1 cellular context compared by ENCODE assay signal in genomic region chr10:104274762-104275721, GRCh38.
TF ChIP-seq lines count a peak whose summit lies in the region.

No MANE protein-coding gene starts in this region.

TF ChIP-seq in HepG2, 621 proteins besides CTCF, POLR2A, EP300 and RAD21 (continued from another document and continues in another):
- no peak for TF ChIP-seq IKZF5 (CRISPR knock-in tag; IDR thresholded peaks at IDR 0.05)
- TF ChIP-seq GZF1 (CRISPR knock-in tag; IDR thresholded peaks at IDR 0.05), result no peak
- no peak for TF ChIP-seq ZNF576 (CRISPR knock-in tag; IDR thresholded peaks at IDR 0.05)
- TF ChIP-seq ZNF484 (CRISPR knock-in tag; IDR thresholded peaks at IDR 0.05; ENCODE audit: borderline replicate concordance, low read depth), result no peak
- no peak for TF ChIP-seq RFX1 (IDR thresholded peaks at IDR 0.05)
- TF ChIP-seq, protein P1, sequence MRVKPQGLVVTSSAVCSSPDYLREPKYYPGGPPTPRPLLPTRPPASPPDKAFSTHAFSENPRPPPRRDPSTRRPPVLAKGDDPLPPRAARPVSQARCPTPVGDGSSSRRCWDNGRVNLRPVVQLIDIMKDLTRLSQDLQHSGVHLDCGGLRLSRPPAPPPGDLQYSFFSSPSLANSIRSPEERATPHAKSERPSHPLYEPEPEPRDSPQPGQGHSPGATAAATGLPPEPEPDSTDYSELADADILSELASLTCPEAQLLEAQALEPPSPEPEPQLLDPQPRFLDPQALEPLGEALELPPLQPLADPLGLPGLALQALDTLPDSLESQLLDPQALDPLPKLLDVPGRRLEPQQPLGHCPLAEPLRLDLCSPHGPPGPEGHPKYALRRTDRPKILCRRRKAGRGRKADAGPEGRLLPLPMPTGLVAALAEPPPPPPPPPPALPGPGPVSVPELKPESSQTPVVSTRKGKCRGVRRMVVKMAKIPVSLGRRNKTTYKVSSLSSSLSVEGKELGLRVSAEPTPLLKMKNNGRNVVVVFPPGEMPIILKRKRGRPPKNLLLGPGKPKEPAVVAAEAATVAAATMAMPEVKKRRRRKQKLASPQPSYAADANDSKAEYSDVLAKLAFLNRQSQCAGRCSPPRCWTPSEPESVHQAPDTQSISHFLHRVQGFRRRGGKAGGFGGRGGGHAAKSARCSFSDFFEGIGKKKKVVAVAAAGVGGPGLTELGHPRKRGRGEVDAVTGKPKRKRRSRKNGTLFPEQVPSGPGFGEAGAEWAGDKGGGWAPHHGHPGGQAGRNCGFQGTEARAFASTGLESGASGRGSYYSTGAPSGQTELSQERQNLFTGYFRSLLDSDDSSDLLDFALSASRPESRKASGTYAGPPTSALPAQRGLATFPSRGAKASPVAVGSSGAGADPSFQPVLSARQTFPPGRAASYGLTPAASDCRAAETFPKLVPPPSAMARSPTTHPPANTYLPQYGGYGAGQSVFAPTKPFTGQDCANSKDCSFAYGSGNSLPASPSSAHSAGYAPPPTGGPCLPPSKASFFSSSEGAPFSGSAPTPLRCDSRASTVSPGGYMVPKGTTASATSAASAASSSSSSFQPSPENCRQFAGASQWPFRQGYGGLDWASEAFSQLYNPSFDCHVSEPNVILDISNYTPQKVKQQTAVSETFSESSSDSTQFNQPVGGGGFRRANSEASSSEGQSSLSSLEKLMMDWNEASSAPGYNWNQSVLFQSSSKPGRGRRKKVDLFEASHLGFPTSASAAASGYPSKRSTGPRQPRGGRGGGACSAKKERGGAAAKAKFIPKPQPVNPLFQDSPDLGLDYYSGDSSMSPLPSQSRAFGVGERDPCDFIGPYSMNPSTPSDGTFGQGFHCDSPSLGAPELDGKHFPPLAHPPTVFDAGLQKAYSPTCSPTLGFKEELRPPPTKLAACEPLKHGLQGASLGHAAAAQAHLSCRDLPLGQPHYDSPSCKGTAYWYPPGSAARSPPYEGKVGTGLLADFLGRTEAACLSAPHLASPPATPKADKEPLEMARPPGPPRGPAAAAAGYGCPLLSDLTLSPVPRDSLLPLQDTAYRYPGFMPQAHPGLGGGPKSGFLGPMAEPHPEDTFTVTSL (CRISPR knock-in tag; IDR thresholded peaks at IDR 0.05; ENCODE audit: borderline replicate concordance), result no peak
- TF ChIP-seq ZSCAN20 (CRISPR knock-in tag; IDR thresholded peaks at IDR 0.05; ENCODE audit: borderline replicate concordance), result no peak
- TF ChIP-seq MATR3 (CRISPR knock-in tag; IDR thresholded peaks at IDR 0.05), result no peak
- TF ChIP-seq, protein P2, sequence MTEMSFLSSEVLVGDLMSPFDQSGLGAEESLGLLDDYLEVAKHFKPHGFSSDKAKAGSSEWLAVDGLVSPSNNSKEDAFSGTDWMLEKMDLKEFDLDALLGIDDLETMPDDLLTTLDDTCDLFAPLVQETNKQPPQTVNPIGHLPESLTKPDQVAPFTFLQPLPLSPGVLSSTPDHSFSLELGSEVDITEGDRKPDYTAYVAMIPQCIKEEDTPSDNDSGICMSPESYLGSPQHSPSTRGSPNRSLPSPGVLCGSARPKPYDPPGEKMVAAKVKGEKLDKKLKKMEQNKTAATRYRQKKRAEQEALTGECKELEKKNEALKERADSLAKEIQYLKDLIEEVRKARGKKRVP (CRISPR knock-in tag; IDR thresholded peaks at IDR 0.05), result no peak
- no peak for TF ChIP-seq UBTF (CRISPR knock-in tag; IDR thresholded peaks at IDR 0.05)
- no peak for TF ChIP-seq ZFP41 (CRISPR knock-in tag; IDR thresholded peaks at IDR 0.05; ENCODE audit: borderline replicate concordance)
- TF ChIP-seq ZNF570 (CRISPR knock-in tag; IDR thresholded peaks at IDR 0.05; ENCODE audit: borderline replicate concordance), result no peak
- TF ChIP-seq SOX6 (IDR thresholded peaks at IDR 0.05), result no peak
- TF ChIP-seq SOX6 (CRISPR knock-in tag; IDR thresholded peaks at IDR 0.05), result peak; percentile 64
- TF ChIP-seq ZNF230 (CRISPR knock-in tag; IDR thresholded peaks at IDR 0.05), result no peak
- no peak; the same call in 1 of the 2 replicates for TF ChIP-seq ZBTB4 (CRISPR knock-in tag; IDR thresholded peaks at IDR 0.05; ENCODE audit: borderline replicate concordance)
- no peak for TF ChIP-seq ZNF329 (CRISPR knock-in tag; IDR thresholded peaks at IDR 0.05; ENCODE audit: low read depth)
- TF ChIP-seq ZNF639 (CRISPR knock-in tag; conservative IDR thresholded peaks at IDR 0.05), result no peak
- TF ChIP-seq NR2F1 (CRISPR knock-in tag; IDR thresholded peaks at IDR 0.05), result no peak
- no peak for TF ChIP-seq GPN1 (CRISPR knock-in tag; IDR thresholded peaks at IDR 0.05; ENCODE audit: borderline replicate concordance)
- TF ChIP-seq ZNF678 (CRISPR knock-in tag; IDR thresholded peaks at IDR 0.05), result no peak
- TF ChIP-seq, protein P3, sequence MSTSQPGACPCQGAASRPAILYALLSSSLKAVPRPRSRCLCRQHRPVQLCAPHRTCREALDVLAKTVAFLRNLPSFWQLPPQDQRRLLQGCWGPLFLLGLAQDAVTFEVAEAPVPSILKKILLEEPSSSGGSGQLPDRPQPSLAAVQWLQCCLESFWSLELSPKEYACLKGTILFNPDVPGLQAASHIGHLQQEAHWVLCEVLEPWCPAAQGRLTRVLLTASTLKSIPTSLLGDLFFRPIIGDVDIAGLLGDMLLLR (CRISPR knock-in tag; IDR thresholded peaks at IDR 0.05), result peak; percentile 72
- no peak for TF ChIP-seq ZIK1 (CRISPR knock-in tag; IDR thresholded peaks at IDR 0.05; ENCODE audit: borderline replicate concordance, low read depth)
- TF ChIP-seq HHEX (CRISPR knock-in tag; IDR thresholded peaks at IDR 0.05), result no peak
- TF ChIP-seq ZNF431 (CRISPR knock-in tag; IDR thresholded peaks at IDR 0.05; ENCODE audit: borderline replicate concordance, low read depth), result no peak
- no peak for TF ChIP-seq SKI (IDR thresholded peaks at IDR 0.05; ENCODE audit: partially characterized antibody)
- TF ChIP-seq PPARG (CRISPR knock-in tag; conservative IDR thresholded peaks at IDR 0.05), result 0 out of 2 replicates have a peak, but pooled peaks have one; percentile 25
- TF ChIP-seq CHD2 (IDR thresholded peaks at IDR 0.05; ENCODE audit: low read depth, low read length), result no peak
- TF ChIP-seq, protein P4, sequence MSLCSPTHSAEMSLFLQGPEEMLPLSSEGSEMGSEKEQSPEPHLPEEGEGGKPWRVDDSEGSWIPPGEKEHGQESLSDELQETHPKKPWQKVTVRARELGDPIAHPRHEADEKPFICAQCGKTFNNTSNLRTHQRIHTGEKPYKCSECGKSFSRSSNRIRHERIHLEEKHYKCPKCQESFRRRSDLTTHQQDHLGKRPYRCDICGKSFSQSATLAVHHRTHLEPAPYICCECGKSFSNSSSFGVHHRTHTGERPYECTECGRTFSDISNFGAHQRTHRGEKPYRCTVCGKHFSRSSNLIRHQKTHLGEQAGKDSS (CRISPR knock-in tag; IDR thresholded peaks at IDR 0.05; ENCODE audit: borderline replicate concordance, low read depth), result no peak
- no peak for TF ChIP-seq KDM6A (CRISPR knock-in tag; IDR thresholded peaks at IDR 0.05; ENCODE audit: low read depth)
- no peak for TF ChIP-seq RCOR2 (CRISPR knock-in tag; IDR thresholded peaks at IDR 0.05)
- TF ChIP-seq NCOA2 (CRISPR knock-in tag; IDR thresholded peaks at IDR 0.05), result no peak
- TF ChIP-seq ZBTB42 (CRISPR knock-in tag; IDR thresholded peaks at IDR 0.05), result no peak
- TF ChIP-seq MAZ (IDR thresholded peaks at IDR 0.05; ENCODE audit: borderline replicate concordance, low read depth, low read length), result no peak
- 0 out of 2 replicates have a peak, but pooled peaks have one; percentile 45 for TF ChIP-seq MAZ (CRISPR knock-in tag; IDR thresholded peaks at IDR 0.05; ENCODE audit: low read depth)
- TF ChIP-seq, protein P5, sequence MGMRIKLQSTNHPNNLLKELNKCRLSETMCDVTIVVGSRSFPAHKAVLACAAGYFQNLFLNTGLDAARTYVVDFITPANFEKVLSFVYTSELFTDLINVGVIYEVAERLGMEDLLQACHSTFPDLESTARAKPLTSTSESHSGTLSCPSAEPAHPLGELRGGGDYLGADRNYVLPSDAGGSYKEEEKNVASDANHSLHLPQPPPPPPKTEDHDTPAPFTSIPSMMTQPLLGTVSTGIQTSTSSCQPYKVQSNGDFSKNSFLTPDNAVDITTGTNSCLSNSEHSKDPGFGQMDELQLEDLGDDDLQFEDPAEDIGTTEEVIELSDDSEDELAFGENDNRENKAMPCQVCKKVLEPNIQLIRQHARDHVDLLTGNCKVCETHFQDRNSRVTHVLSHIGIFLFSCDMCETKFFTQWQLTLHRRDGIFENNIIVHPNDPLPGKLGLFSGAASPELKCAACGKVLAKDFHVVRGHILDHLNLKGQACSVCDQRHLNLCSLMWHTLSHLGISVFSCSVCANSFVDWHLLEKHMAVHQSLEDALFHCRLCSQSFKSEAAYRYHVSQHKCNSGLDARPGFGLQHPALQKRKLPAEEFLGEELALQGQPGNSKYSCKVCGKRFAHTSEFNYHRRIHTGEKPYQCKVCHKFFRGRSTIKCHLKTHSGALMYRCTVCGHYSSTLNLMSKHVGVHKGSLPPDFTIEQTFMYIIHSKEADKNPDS (CRISPR knock-in tag; IDR thresholded peaks at IDR 0.05), result no peak
- TF ChIP-seq SP2 (CRISPR knock-in tag; IDR thresholded peaks at IDR 0.05), result peak; percentile 28; the same call in 1 of the 2 replicates
- TF ChIP-seq RBAK (CRISPR knock-in tag; IDR thresholded peaks at IDR 0.05), result no peak
- no peak for TF ChIP-seq WIZ (CRISPR knock-in tag; IDR thresholded peaks at IDR 0.05)
